Comparison of ENCODE assay signal across 8 cellular contexts in the genomic region with DNA sequence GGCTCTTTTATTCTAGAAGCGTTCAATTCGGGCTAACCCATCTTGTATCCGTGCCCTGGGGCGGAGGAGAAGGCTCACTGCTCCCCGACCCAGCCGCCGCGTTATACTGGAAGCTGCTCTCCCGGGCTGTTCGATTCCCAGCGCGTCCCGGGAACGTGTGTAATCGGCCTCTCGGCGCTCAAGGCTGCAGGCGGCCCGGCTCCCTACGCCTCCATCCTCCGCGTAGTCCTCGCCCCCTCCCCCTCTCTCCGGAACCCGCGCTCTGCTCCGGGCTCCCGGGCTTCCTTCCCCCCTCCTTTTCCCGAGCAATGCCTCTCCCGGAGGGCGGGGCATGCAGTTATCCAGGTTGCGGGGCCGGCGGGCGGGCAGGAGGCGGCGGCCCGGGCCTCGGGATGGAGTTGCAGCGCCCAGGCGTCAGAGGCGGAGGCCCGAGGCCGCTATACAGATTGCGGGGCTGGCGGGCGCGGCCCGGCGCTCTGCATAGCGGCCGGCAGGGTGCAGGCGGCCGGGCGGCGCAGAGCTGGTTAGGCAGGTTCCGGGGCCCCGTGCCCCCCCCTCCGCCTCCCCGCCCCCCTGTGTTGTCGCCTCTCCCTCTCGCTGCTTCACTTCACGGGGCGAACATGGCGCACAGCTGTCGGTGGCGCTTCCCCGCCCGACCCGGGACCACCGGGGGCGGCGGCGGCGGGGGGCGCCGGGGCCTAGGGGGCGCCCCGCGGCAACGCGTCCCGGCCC.
DNase-seq lines count a peak whose midpoint lies in the region; ATAC-seq lines count a peak whose summit lies in the region.

A gene (plus strand): TSS at position 600 of the 732 bp plus-strand sequence. CDS start 21 bp downstream, at position 621.

- ATAC-seq in GM19025 (IDR thresholded peaks at IDR 0.05; ENCODE audit: low read depth, unreplicated experiment), result peak; percentile 47
- ATAC-seq in HG03342 (IDR thresholded peaks at IDR 0.05; ENCODE audit: unreplicated experiment), result peak; percentile 45
- ATAC-seq in central memory CD8-positive, alpha-beta T cell (replicated peaks; ENCODE audit: extremely low read depth, poor library complexity, severe bottlenecking), result peak; percentile 59

- H3K27ac Mint-ChIP-seq in central memory CD8-positive, alpha-beta T cell (ENCODE audit: low read depth), result peak within 1 kb of the TSS; percentile 97

- H3K27me3 Mint-ChIP-seq in central memory CD8-positive, alpha-beta T cell, result no peaks in the 10 kb centered on the region

- H3K36me3 Mint-ChIP-seq in central memory CD8-positive, alpha-beta T cell (ENCODE audit: insufficient read depth), result peaks cover 36% of the 10 kb centered on the region

- H3K4me1 Mint-ChIP-seq in central memory CD8-positive, alpha-beta T cell, result peaks cover 57% of the 10 kb centered on the region

- no peaks in the 10 kb centered on the region for H3K9me3 Mint-ChIP-seq in central memory CD8-positive, alpha-beta T cell

- DNase-seq in AG08395 (ENCODE audit: low spot score) (peak; percentile 97), NCI-H446 (lab: John Stamatoyannopoulos, UW) (peak; percentile 96 to 99), islet precursor cell (peak; percentile 98)
- peak; percentile 84 for DNase-seq in activated CD4-positive, CD25-positive, alpha-beta regulatory T cell treated with anti-CD3 and anti-CD28 coated beads, Interleukin-2, amount 50 U/mL, for 16 hours (ENCODE audit: low read depth, low spot score)
- DNase-seq in central memory CD8-positive, alpha-beta T cell (ENCODE audit: low spot score in 2 of 2), result peak; percentile 94
- DNase-seq in stimulated activated CD4-positive, alpha-beta T cell treated with anti-CD3 and anti-CD28 coated beads, Interleukin-12 subunit alpha, Interleukin-12 subunit beta, amount 100 ng/mL, for 4 hours, result peak; percentile 97

- peak within 1 kb of the TSS; percentile 89 for H3K4me3 Mint-ChIP-seq in central memory CD8-positive, alpha-beta T cell

Comparison
In these comparisons a context has a peak if more than half of its experiments do, and no peak if none do; other contexts are left out.
1. Peak in every context shown above with its lines: DNase-seq and ATAC-seq.